Comparison of ENCODE assay signal across 9 cellular contexts in the genomic region with DNA sequence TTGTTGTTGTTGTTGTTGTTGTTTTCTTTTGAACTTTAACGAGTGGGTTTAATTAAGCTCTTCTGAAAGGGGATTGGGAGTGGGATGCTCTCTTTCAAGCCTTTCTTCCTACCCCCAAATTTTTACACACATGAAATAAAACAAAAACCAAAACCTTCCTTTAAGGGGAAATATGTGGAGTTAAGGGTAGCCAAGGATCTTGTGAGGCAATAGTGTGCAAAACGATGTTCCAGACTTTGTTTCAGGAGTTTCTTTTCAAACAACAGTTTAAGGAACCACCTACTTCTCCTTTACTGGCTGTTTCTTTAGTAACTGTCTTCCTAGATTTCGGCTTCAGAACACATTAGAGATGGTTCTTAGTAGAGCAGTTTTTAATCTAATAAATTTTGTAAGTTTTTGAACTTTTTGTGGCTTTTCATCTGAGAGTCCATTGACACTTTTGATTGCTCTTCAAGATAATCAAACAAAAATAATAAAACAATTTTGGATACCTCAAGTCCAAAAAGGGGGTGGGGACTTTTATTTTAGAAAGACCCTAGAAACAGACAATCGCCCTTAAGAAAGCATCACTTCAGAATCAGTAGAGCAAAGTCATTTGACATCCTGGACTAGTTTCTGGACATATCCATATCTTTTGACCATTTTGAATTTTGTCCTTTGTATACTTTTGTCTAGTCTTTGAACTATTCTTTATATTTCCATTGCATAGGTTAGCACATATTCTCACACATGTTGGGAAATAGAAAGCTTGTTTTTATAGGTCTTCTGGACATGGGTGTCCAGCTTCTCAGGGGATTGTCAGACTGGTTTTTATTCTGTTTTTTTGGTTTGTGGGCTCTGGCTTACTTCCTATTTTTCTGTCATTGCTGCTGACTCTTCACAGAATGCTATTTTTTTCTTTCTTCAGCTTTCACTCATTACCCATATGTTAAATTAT. TPM values are rescaled to one million over a fixed set of nuclear protein-coding genes. Genes with fewer than 3 reads are reported as not detected.
DNase-seq lines count a peak whose midpoint lies in the region; ATAC-seq and TF ChIP-seq lines count a peak whose summit lies in the region.
"Had no signal": no experiment of that assay in that cellular context is flagged by ENCODE, and none has a peak within 500 bp of the region (broad histone marks: within the 10 kb centered on the region; RNA-seq: fewer than 3 reads in every experiment).

No MANE protein-coding gene starts in this region.

- no peak for TF ChIP-seq CTCF in stomach (IDR thresholded peaks at IDR 0.05)

- no peaks in the 10 kb centered on the region for H3K9me3 ChIP-seq in stomach

- H3K4me1 ChIP-seq in stomach, result peaks cover 3 to 77% (median 33%) of the 10 kb centered on the region in 4 donors

- peak overlapping the region; percentile 69 for H3K4me3 Mint-ChIP-seq in dendritic cell treated with granulocyte-macrophage colony-stimulating factor and Interleukin-4, amounts not matched to agents 40 ng/mL and 50 ng/mL, for 4 days

- ATAC-seq in GM21447 (IDR thresholded peaks at IDR 0.05; ENCODE audit: unreplicated experiment), result peak; percentile 43
- ATAC-seq: HCT116 had no signal

- H3K36me3 Mint-ChIP-seq in dendritic cell treated with granulocyte-macrophage colony-stimulating factor and Interleukin-4, amounts not matched to agents 40 ng/mL and 50 ng/mL, for 4 days (ENCODE audit: low read depth), result peaks cover 16% of the 10 kb centered on the region

- H3K27ac Mint-ChIP-seq in dendritic cell treated with granulocyte-macrophage colony-stimulating factor and Interleukin-4, amounts not matched to agents 40 ng/mL and 50 ng/mL, for 4 days, result peak overlapping the region; percentile 86

- H3K4me3 ChIP-seq in stomach, result no peak overlapping the region

- no peaks in the 10 kb centered on the region for H3K27me3 Mint-ChIP-seq in dendritic cell treated with granulocyte-macrophage colony-stimulating factor and Interleukin-4, amounts not matched to agents 40 ng/mL and 50 ng/mL, for 4 days

- H3K27ac ChIP-seq in stomach, result peak overlapping the region in 3 of 5 donors; percentile 31 to 54 (median 45)

- in situ Hi-C loops in KBM-7 (cut with MboI; ENCODE audit: low pct_unique_long_range_greater_than_20kb, low sequenced_read_pairs), result no loop called here

- H3K36me3 ChIP-seq in stomach, result no peaks in the 10 kb centered on the region

- 59 to 75% (median 71%) methylated on average over 4 of the region's 4 CpGs for WGBS in stomach, 5 donors

- no peak for TF ChIP-seq EP300 in stomach (IDR thresholded peaks at IDR 0.05)

- no peak for TF ChIP-seq POLR2A in stomach (IDR thresholded peaks at IDR 0.05)

- no peaks in the 10 kb centered on the region for H3K27me3 ChIP-seq in stomach

- DNase-seq in EH (ENCODE audit: low read depth) (peak; percentile 36), KBM-7 (peak; percentile 63), stomach (no peak), kidney tubule cell (ENCODE audit: low spot score) (no peak), GM19240 (ENCODE audit: insufficient read length, low spot score) (no peak), NCI-H1436 treated with DMSO at 0.1 percent for 48 hours (lab: John Stamatoyannopoulos, UW) (no peak)

- H3K4me1 Mint-ChIP-seq in dendritic cell treated with granulocyte-macrophage colony-stimulating factor and Interleukin-4, amounts not matched to agents 40 ng/mL and 50 ng/mL, for 4 days (ENCODE audit: low read depth), result peaks cover 45% of the 10 kb centered on the region

- intact Hi-C loops in dendritic cell treated with granulocyte-macrophage colony-stimulating factor and Interleukin-4, amounts not matched to agents 40 ng/mL and 50 ng/mL, for 4 days (cut with micrococcal nuclease), result loop anchor here (10.0 kb wide), 2 partner anchors 277 to 863 kb away; a partner anchor contains a TSS
- intact Hi-C loops in stomach (cut with DNase I; ENCODE audit: low total_unique reads), result no loop called here

- no peaks in the 10 kb centered on the region for H3K9me3 Mint-ChIP-seq in dendritic cell treated with granulocyte-macrophage colony-stimulating factor and Interleukin-4, amounts not matched to agents 40 ng/mL and 50 ng/mL, for 4 days

RNA-seq across cellular contexts. Expression of a gene that starts 6.0 kb away (rescaled TPM):
- 100 to 1,000 TPM in 1 of 5 donors, 10 to 100 TPM in 4; 18.7 to 142 (median 24.3) TPM for total RNA-seq in stomach
- 1 to 10 TPM; 3.9 to 8.5 (median 4.0) TPM for polyA plus RNA-seq in stomach

Comparison
In these comparisons a context has a peak if more than half of its experiments do, and no peak if none do; other contexts are left out.
1. DNase-seq: peak in EH (single experiment) and KBM-7 (single experiment); none in stomach (single experiment), kidney tubule cell (single experiment), GM19240 (single experiment) and NCI-H1436 treated with DMSO at 0.1 percent for 48 hours (single experiment).